Comparison of ENCODE assay signal across 1 cellular context in genomic region chr6:147192278-147192911, GRCh38.
A peak's percentile ranks its signal among the peaks of the same experiment; 100 is the strongest.
TF ChIP-seq lines count a peak whose summit lies in the region.

No MANE protein-coding gene starts in this region.

TF ChIP-seq in HepG2, 621 proteins besides CTCF, POLR2A, EP300 and RAD21 (continued from another document and continues in another):
- TF ChIP-seq SOX6 (IDR thresholded peaks at IDR 0.05) (no peak), SOX6 (CRISPR knock-in tag; IDR thresholded peaks at IDR 0.05) (peak; percentile 97), MIER3 (CRISPR knock-in tag; IDR thresholded peaks at IDR 0.05; ENCODE audit: borderline replicate concordance) (peak; percentile 92), ZFP36L1 (CRISPR knock-in tag; IDR thresholded peaks at IDR 0.05) (peak; percentile 77; the same call in 1 of the 2 replicates), AGO1 (IDR thresholded peaks at IDR 0.05; ENCODE audit: low read depth, low read length, poor library complexity, severe bottlenecking) (no peak), ZNF674 (CRISPR knock-in tag; IDR thresholded peaks at IDR 0.05; ENCODE audit: low read depth) (no peak), ZNF503 (CRISPR knock-in tag; IDR thresholded peaks at IDR 0.05) (peak; percentile 86), IKZF5 (CRISPR knock-in tag; IDR thresholded peaks at IDR 0.05) (peak; percentile 97), SSRP1 (CRISPR knock-in tag; IDR thresholded peaks at IDR 0.05) (peak; percentile 89), ZC3H4 (CRISPR knock-in tag; IDR thresholded peaks at IDR 0.05; ENCODE audit: borderline replicate concordance) (no peak), FIP1L1 (IDR thresholded peaks at IDR 0.05; ENCODE audit: borderline replicate concordance, insufficient read depth, low read depth, low read length) (no peak), ZIK1 (CRISPR knock-in tag; IDR thresholded peaks at IDR 0.05; ENCODE audit: borderline replicate concordance, low read depth) (no peak), ZNF646 (CRISPR knock-in tag; IDR thresholded peaks at IDR 0.05) (no peak), KDM3A (CRISPR knock-in tag; IDR thresholded peaks at IDR 0.05; ENCODE audit: low read depth) (peak; percentile 83; the same call in 1 of the 2 replicates), TRIM22 (IDR thresholded peaks at IDR 0.05) (no peak), MTA1 (CRISPR knock-in tag; IDR thresholded peaks at IDR 0.05; ENCODE audit: borderline replicate concordance) (no peak), ZNF205 (CRISPR knock-in tag; IDR thresholded peaks at IDR 0.05) (no peak), ZNF766 (CRISPR knock-in tag; IDR thresholded peaks at IDR 0.05; ENCODE audit: borderline replicate concordance) (0 out of 2 replicates have a peak, but pooled peaks have one; percentile 50), MLXIP (CRISPR knock-in tag; IDR thresholded peaks at IDR 0.05; ENCODE audit: borderline replicate concordance) (no peak), RXRB (CRISPR knock-in tag; IDR thresholded peaks at IDR 0.05; ENCODE audit: borderline replicate concordance) (peak; percentile 87), ZFP82 (CRISPR knock-in tag; IDR thresholded peaks at IDR 0.05; ENCODE audit: borderline replicate concordance) (no peak), KLF6 (CRISPR knock-in tag; IDR thresholded peaks at IDR 0.05) (peak; percentile 96), ZNF24 (IDR thresholded peaks at IDR 0.05) (peak; percentile 62; the same call in 1 of the 2 replicates), ZNF549 (CRISPR knock-in tag; IDR thresholded peaks at IDR 0.05) (no peak), RFX1 (IDR thresholded peaks at IDR 0.05) (no peak), NBN (conservative IDR thresholded peaks at IDR 0.05) (no peak), ZNF547 (CRISPR knock-in tag; IDR thresholded peaks at IDR 0.05) (no peak), SRF (IDR thresholded peaks at IDR 0.05; ENCODE audit: low read depth, low read length) (no peak), ELF4 (CRISPR knock-in tag; IDR thresholded peaks at IDR 0.05; ENCODE audit: borderline replicate concordance) (no peak), NR2F6 (IDR thresholded peaks at IDR 0.05) (peak; percentile 54; the same call in 1 of the 2 replicates), NR2F6 (CRISPR knock-in tag; IDR thresholded peaks at IDR 0.05) (peak; percentile 41; the same call in 1 of the 2 replicates), STAT5B (CRISPR knock-in tag; IDR thresholded peaks at IDR 0.05) (no peak), ZNF761 (CRISPR knock-in tag; conservative IDR thresholded peaks at IDR 0.05) (no peak), NFE2L2 (IDR thresholded peaks at IDR 0.05; ENCODE audit: low read length) (no peak)
- TF ChIP-seq, protein P1, sequence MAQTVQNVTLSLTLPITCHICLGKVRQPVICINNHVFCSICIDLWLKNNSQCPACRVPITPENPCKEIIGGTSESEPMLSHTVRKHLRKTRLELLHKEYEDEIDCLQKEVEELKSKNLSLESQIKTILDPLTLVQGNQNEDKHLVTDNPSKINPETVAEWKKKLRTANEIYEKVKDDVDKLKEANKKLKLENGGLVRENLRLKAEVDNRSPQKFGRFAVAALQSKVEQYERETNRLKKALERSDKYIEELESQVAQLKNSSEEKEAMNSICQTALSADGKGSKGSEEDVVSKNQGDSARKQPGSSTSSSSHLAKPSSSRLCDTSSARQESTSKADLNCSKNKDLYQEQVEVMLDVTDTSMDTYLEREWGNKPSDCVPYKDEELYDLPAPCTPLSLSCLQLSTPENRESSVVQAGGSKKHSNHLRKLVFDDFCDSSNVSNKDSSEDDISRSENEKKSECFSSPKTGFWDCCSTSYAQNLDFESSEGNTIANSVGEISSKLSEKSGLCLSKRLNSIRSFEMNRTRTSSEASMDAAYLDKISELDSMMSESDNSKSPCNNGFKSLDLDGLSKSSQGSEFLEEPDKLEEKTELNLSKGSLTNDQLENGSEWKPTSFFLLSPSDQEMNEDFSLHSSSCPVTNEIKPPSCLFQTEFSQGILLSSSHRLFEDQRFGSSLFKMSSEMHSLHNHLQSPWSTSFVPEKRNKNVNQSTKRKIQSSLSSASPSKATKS (CRISPR knock-in tag; IDR thresholded peaks at IDR 0.05) = peak; percentile 96; the same call in 1 of the 2 replicates
- TF ChIP-seq, protein P2, sequence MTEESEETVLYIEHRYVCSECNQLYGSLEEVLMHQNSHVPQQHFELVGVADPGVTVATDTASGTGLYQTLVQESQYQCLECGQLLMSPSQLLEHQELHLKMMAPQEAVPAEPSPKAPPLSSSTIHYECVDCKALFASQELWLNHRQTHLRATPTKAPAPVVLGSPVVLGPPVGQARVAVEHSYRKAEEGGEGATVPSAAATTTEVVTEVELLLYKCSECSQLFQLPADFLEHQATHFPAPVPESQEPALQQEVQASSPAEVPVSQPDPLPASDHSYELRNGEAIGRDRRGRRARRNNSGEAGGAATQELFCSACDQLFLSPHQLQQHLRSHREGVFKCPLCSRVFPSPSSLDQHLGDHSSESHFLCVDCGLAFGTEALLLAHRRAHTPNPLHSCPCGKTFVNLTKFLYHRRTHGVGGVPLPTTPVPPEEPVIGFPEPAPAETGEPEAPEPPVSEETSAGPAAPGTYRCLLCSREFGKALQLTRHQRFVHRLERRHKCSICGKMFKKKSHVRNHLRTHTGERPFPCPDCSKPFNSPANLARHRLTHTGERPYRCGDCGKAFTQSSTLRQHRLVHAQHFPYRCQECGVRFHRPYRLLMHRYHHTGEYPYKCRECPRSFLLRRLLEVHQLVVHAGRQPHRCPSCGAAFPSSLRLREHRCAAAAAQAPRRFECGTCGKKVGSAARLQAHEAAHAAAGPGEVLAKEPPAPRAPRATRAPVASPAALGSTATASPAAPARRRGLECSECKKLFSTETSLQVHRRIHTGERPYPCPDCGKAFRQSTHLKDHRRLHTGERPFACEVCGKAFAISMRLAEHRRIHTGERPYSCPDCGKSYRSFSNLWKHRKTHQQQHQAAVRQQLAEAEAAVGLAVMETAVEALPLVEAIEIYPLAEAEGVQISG (CRISPR knock-in tag; IDR thresholded peaks at IDR 0.05) = peak; percentile 71
- TF ChIP-seq, protein P3, sequence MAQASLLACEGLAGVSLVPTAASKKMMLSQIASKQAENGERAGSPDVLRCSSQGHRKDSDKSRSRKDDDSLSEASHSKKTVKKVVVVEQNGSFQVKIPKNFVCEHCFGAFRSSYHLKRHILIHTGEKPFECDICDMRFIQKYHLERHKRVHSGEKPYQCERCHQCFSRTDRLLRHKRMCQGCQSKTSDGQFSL (CRISPR knock-in tag; IDR thresholded peaks at IDR 0.05) = no peak
- TF ChIP-seq, protein P4, sequence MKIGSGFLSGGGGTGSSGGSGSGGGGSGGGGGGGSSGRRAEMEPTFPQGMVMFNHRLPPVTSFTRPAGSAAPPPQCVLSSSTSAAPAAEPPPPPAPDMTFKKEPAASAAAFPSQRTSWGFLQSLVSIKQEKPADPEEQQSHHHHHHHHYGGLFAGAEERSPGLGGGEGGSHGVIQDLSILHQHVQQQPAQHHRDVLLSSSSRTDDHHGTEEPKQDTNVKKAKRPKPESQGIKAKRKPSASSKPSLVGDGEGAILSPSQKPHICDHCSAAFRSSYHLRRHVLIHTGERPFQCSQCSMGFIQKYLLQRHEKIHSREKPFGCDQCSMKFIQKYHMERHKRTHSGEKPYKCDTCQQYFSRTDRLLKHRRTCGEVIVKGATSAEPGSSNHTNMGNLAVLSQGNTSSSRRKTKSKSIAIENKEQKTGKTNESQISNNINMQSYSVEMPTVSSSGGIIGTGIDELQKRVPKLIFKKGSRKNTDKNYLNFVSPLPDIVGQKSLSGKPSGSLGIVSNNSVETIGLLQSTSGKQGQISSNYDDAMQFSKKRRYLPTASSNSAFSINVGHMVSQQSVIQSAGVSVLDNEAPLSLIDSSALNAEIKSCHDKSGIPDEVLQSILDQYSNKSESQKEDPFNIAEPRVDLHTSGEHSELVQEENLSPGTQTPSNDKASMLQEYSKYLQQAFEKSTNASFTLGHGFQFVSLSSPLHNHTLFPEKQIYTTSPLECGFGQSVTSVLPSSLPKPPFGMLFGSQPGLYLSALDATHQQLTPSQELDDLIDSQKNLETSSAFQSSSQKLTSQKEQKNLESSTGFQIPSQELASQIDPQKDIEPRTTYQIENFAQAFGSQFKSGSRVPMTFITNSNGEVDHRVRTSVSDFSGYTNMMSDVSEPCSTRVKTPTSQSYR (CRISPR knock-in tag; IDR thresholded peaks at IDR 0.05; ENCODE audit: borderline replicate concordance) = peak; percentile 76; the same call in 1 of the 2 replicates
